Comparison of ENCODE assay signal across 21 cellular contexts in the genomic region with DNA sequence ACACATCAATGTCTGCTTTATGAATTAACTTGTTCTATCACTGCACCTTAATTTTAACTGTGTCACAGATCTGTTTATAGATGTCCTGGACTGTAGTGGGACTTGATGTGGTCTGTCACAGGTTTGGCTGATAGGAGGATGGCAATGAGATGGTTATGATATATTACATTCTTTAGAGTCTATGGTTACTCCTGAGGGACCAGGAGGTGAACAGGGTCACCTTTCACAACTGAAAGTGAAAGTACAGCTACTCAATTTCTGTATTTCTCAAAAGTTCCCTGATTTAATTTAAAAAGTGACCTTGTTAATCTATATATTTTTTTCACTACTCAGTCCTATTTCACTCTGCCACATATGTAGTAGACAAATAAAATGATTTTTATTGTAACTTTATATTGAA.
A peak's percentile ranks its signal among the peaks of the same experiment; 100 is the strongest.
DNase-seq lines count a peak whose midpoint lies in the region; ATAC-seq and TF ChIP-seq lines count a peak whose summit lies in the region.
"Had no signal": no experiment of that assay in that cellular context is flagged by ENCODE, and none has a peak within 500 bp of the region (broad histone marks: within the 10 kb centered on the region; RNA-seq: fewer than 3 reads in every experiment).

No MANE protein-coding gene starts in this region.

- ATAC-seq in HG03378 (IDR thresholded peaks at IDR 0.05; ENCODE audit: unreplicated experiment): peak; percentile 58
- ATAC-seq in GM18858 (IDR thresholded peaks at IDR 0.05; ENCODE audit: unreplicated experiment): no peak
- ATAC-seq: A549, GM23338, HepG2 had no signal

- no peak overlapping the region for H2AFZ ChIP-seq in mammary epithelial cell (ENCODE audit: low read depth, low read length)
- H2AFZ ChIP-seq: GM23338 had no signal

- POLR2A ChIA-PET in MCF 10A (lab: Yijun Ruan, JAX): interaction anchor here (0.6 kb wide), 1 partner anchor 30 kb away, joined by 3 read pairs; no protein-coding TSS in a partner anchor

- H3K4me3 Mint-ChIP-seq in MCF 10A (ENCODE audit: unreplicated experiment) (no peak overlapping the region), endothelial cell (ENCODE audit: unreplicated experiment) (no peak overlapping the region)
- H3K4me3 Mint-ChIP-seq: CD14-positive monocyte; CD4-positive, alpha-beta memory T cell; GM23338; IgD-negative memory B cell had no signal

- peaks cover 18% of the 10 kb centered on the region for H3K9me3 ChIP-seq in mammary epithelial cell (replicated peaks; ENCODE audit: insufficient read depth, low read length)
- H3K9me3 ChIP-seq: A549, BLaER1 had no signal

- no peaks in the 10 kb centered on the region for H3K4me1 ChIP-seq in mammary epithelial cell (ENCODE audit: insufficient read depth, low read length)
- H3K4me1 ChIP-seq: A549, BLaER1 had no signal

- no peak overlapping the region for H3K4me3 ChIP-seq in mammary epithelial cell (replicated peaks in 1 of 3; ENCODE audit: insufficient read depth in 1 of 3, low read depth in 2 of 3, low read length in 3 of 3)
- H3K4me3 ChIP-seq in brain microvascular endothelial cell (ENCODE audit: low read depth, low read length): no peak overlapping the region
- H3K4me3 ChIP-seq: A549, BLaER1, GM23338 had no signal

- H3K36me3 Mint-ChIP-seq in MCF 10A (ENCODE audit: insufficient read depth, unreplicated experiment) (peaks cover 7% of the 10 kb centered on the region), endothelial cell (ENCODE audit: low read depth, unreplicated experiment) (no peaks in the 10 kb centered on the region)
- H3K36me3 Mint-ChIP-seq: CD14-positive monocyte; CD4-positive, alpha-beta memory T cell; IgD-negative memory B cell had no signal

- H3K36me3 ChIP-seq in mammary epithelial cell (ENCODE audit: insufficient read depth, low read length) (no peaks in the 10 kb centered on the region), brain microvascular endothelial cell (replicated peaks) (no peaks in the 10 kb centered on the region)
- H3K36me3 ChIP-seq: BLaER1 had no signal

- H3K27ac Mint-ChIP-seq in MCF 10A (ENCODE audit: low read depth, unreplicated experiment) (no peak overlapping the region), endothelial cell (ENCODE audit: unreplicated experiment) (no peak overlapping the region)
- H3K27ac Mint-ChIP-seq: CD14-positive monocyte; CD4-positive, alpha-beta memory T cell; GM23338; IgD-negative memory B cell had no signal

- no peaks in the 10 kb centered on the region for H3K27me3 Mint-ChIP-seq in MCF 10A (ENCODE audit: insufficient read depth, unreplicated experiment)
- no peaks in the 10 kb centered on the region for H3K27me3 Mint-ChIP-seq in endothelial cell (ENCODE audit: unreplicated experiment)
- H3K27me3 Mint-ChIP-seq: CD4-positive, alpha-beta memory T cell; IgD-negative memory B cell had no signal

- dilution Hi-C loops in mammary epithelial cell (cut with HindIII; ENCODE audit: low sequenced_read_pairs): no loop called here

- CTCF ChIA-PET in MCF 10A (lab: Yijun Ruan, JAX) (no interaction called here), mammary epithelial cell (lab: Charles Lee; ENCODE audit: low non-redundant PET) (no interaction called here)

- no peaks in the 10 kb centered on the region for H3K4me1 Mint-ChIP-seq in MCF 10A (ENCODE audit: insufficient read depth, unreplicated experiment)
- no peaks in the 10 kb centered on the region for H3K4me1 Mint-ChIP-seq in endothelial cell (ENCODE audit: unreplicated experiment)
- H3K4me1 Mint-ChIP-seq: CD14-positive monocyte; CD4-positive, alpha-beta memory T cell; GM23338 had no signal

- no peak overlapping the region for H3K27ac ChIP-seq in mammary epithelial cell (ENCODE audit: insufficient read depth, low read depth, low read length)
- no peak overlapping the region for H3K27ac ChIP-seq in brain microvascular endothelial cell
- H3K27ac ChIP-seq: 22Rv1, A549, BLaER1 had no signal

- H3K79me2 ChIP-seq in mammary epithelial cell (ENCODE audit: insufficient read depth, low read length): no peaks in the 10 kb centered on the region

- in situ Hi-C loops in mammary epithelial cell (cut with MboI; ENCODE audit: low sequenced_read_pairs in 2 of 2) (no loop called here), brain microvascular endothelial cell (cut with HindIII; ENCODE audit: low pct_ligation_motif_present, low sequenced_read_pairs) (no loop called here)

- BruUV-seq in MCF 10A (replicated peaks; lab: Mats Ljungman, UMichigan) (no TSS peak), mammary epithelial cell (replicated peaks; lab: Mats Ljungman, UMichigan) (no TSS peak)

- DNase-seq in MCF 10A (ENCODE audit: unreplicated experiment): peak; percentile 2
- no peak for DNase-seq in mammary epithelial cell
- DNase-seq in OCI-M1 (lab: John Stamatoyannopoulos, UW): peak; percentile 6
- DNase-seq in endothelial cell (ENCODE audit: low spot score): no peak
- no peak for DNase-seq in brain microvascular endothelial cell
- DNase-seq: Calu3; CD4-positive, alpha-beta memory T cell; DMS79 treated with DMSO at 0.1 percent for 48 hours; GF-D8; HCEC 1CT; Karpas-422; KBM-7 had no signal

- intact Hi-C loops in MCF 10A (cut with micrococcal nuclease) (no loop called here), mammary epithelial cell (cut with micrococcal nuclease) (no loop called here)

- H3K9me3 Mint-ChIP-seq in MCF 10A (ENCODE audit: unreplicated experiment) (no peaks in the 10 kb centered on the region), endothelial cell (ENCODE audit: unreplicated experiment) (no peaks in the 10 kb centered on the region)

- no peaks in the 10 kb centered on the region for H3K27me3 ChIP-seq in mammary epithelial cell (ENCODE audit: insufficient read depth, low read length)
- no peaks in the 10 kb centered on the region for H3K27me3 ChIP-seq in brain microvascular endothelial cell (replicated peaks)
- H3K27me3 ChIP-seq: BLaER1 had no signal

- H4K20me1 ChIP-seq in mammary epithelial cell (ENCODE audit: insufficient read depth, low read length): no peaks in the 10 kb centered on the region
- H4K20me1 ChIP-seq: BLaER1 had no signal

- TF ChIP-seq CTCF in MCF 10A (IDR thresholded peaks at IDR 0.05; ENCODE audit: unreplicated experiment) (no peak), mammary epithelial cell (conservative IDR thresholded peaks at IDR 0.05 in 1 of 2, IDR thresholded peaks at IDR 0.05 in 1 of 2; ENCODE audit: extremely low read depth in 1 of 2, insufficient read depth in 1 of 2, low read depth in 1 of 2, low read length in 2 of 2) (no peak), endothelial cell (IDR thresholded peaks at IDR 0.05; ENCODE audit: unreplicated experiment) (no peak), brain microvascular endothelial cell (IDR thresholded peaks at IDR 0.05; ENCODE audit: low read depth, low read length, missing control alignments) (no peak)

- H3K9ac ChIP-seq in mammary epithelial cell (ENCODE audit: insufficient read depth, low read length): no peak overlapping the region
- H3K9ac ChIP-seq: BLaER1 had no signal

- no peak overlapping the region for H3K4me2 ChIP-seq in mammary epithelial cell (ENCODE audit: insufficient read depth, low read depth, low read length)
- H3K4me2 ChIP-seq: A549, BLaER1, GM23338 had no signal

Comparison
In these comparisons a context has a peak if more than half of its experiments do, and no peak if none do; other contexts are left out.
1. DNase-seq: peak in MCF 10A (single experiment) and OCI-M1 (single experiment); none in mammary epithelial cell (single experiment), endothelial cell (single experiment) and brain microvascular endothelial cell (single experiment).